Comparison of ENCODE assay signal across 31 cellular contexts in the genomic region with DNA sequence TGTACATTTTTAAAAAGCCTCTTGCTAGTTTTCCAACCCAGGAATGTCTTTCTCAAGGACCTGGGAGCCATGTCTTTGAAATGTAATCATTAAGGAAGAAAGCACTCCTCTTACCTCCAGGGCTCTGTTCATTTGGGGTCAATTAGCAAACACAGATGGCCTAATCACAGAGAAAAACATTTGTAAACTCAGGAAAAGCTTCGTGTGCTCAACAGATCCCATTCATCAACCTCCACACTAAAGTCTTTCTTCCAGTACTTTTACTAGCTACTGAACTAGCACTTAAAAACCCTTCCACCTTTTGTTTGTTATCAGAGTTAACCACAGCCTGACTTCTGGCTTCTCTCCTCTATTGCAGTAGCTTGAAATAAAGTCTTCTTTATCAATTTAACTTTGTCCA.
"Had no signal": no experiment of that assay in that cellular context is flagged by ENCODE, and none has a peak within 500 bp of the region (broad histone marks: within the 10 kb centered on the region; RNA-seq: fewer than 3 reads in every experiment).

No MANE protein-coding gene starts in this region.

- DNase-seq: activated CD4-positive, alpha-beta memory T cell treated with anti-CD3 and anti-CD28 coated beads for 36 hours; activated CD4-positive, alpha-beta T cell treated with anti-CD3 and anti-CD28 coated beads, Interleukin-2, amount 10 ng/mL, durations not matched to agents 24 days and 14 days; activated CD4-positive, CD25-positive, alpha-beta regulatory T cell treated with anti-CD3 and anti-CD28 coated beads, Interleukin-2, amount 50 U/mL, for 72 hours; activated CD8-positive, alpha-beta memory T cell treated with anti-CD3 and anti-CD28 coated beads, Interleukin-2, amount 50 U/mL, for 48 hours; activated gamma-delta T cell; activated naive CD4-positive, alpha-beta T cell treated with anti-CD3 and anti-CD28 coated beads, Interleukin-2, amount 10 ng/mL, durations not matched to agents 7 days and 5 days; activated naive CD8-positive, alpha-beta T cell treated with anti-CD3 and anti-CD28 coated beads, Interleukin-2, amount 10 ng/mL, durations not matched to agents 7 days and 5 days; activated T-cell treated with anti-CD3 and anti-CD28 coated beads, Interleukin-2, amount 50 U/mL, for 24 hours; dorsolateral prefrontal cortex; effector memory CD4-positive, alpha-beta T cell; hippocampal formation; left lung; lower lobe of right lung; mesenchymal stem cell; mucosa of descending colon; pancreas; psoas muscle; sigmoid colon; small intestine; stimulated activated CD4-positive, alpha-beta T cell treated with anti-CD3 and anti-CD28 coated beads, Interleukin-1b, Interleukin-23, amount 100 ng/mL, for 48 hours; stimulated activated naive B cell treated with anti-CD40 and anti-IgM and Interleukin-4, amounts not matched to agents 10 μg/mL and 1 μg/mL and 100 μg/mL, for 72 hours; SW 1271; T-helper 9 cell; tibial artery had no signal

- H3K27me3 Mint-ChIP-seq: activated CD4-positive, alpha-beta memory T cell treated with anti-CD3 and anti-CD28 coated beads for 36 hours; activated CD4-positive, alpha-beta T cell treated with anti-CD3 and anti-CD28 coated beads, Interleukin-2, amount 10 ng/mL, durations not matched to agents 24 days and 14 days; activated naive CD4-positive, alpha-beta T cell treated with anti-CD3 and anti-CD28 coated beads, Interleukin-2, amount 10 ng/mL, durations not matched to agents 7 days and 5 days; activated naive CD8-positive, alpha-beta T cell treated with anti-CD3 and anti-CD28 coated beads, Interleukin-2, amount 10 ng/mL, durations not matched to agents 7 days and 5 days; activated T-cell treated with anti-CD3 and anti-CD28 coated beads, Interleukin-2, amount 50 U/mL, for 24 hours; brain; stimulated activated naive B cell treated with anti-CD40 and anti-IgM and Interleukin-4, amounts not matched to agents 10 μg/mL and 1 μg/mL and 100 μg/mL, for 72 hours had no signal

- H3K36me3 Mint-ChIP-seq: activated CD4-positive, alpha-beta memory T cell treated with anti-CD3 and anti-CD28 coated beads for 36 hours; activated naive CD4-positive, alpha-beta T cell treated with anti-CD3 and anti-CD28 coated beads, Interleukin-2, amount 10 ng/mL, durations not matched to agents 7 days and 5 days; activated naive CD8-positive, alpha-beta T cell treated with anti-CD3 and anti-CD28 coated beads, Interleukin-2, amount 10 ng/mL, durations not matched to agents 7 days and 5 days; brain; stimulated activated naive B cell treated with anti-CD40 and anti-IgM and Interleukin-4, amounts not matched to agents 10 μg/mL and 1 μg/mL and 100 μg/mL, for 72 hours had no signal

- H3K36me3 ChIP-seq: ascending aorta, left lung, lower lobe of right lung, pancreas, sigmoid colon, suprapubic skin, tibial artery had no signal

- H3K4me3 Mint-ChIP-seq: activated CD4-positive, alpha-beta memory T cell treated with anti-CD3 and anti-CD28 coated beads for 36 hours; activated CD4-positive, alpha-beta T cell treated with anti-CD3 and anti-CD28 coated beads, Interleukin-2, amount 10 ng/mL, durations not matched to agents 24 days and 14 days; activated naive CD4-positive, alpha-beta T cell treated with anti-CD3 and anti-CD28 coated beads, Interleukin-2, amount 10 ng/mL, durations not matched to agents 7 days and 5 days; activated naive CD8-positive, alpha-beta T cell treated with anti-CD3 and anti-CD28 coated beads, Interleukin-2, amount 10 ng/mL, durations not matched to agents 7 days and 5 days; activated T-cell treated with anti-CD3 and anti-CD28 coated beads, Interleukin-2, amount 50 U/mL, for 24 hours; brain; nephron; stimulated activated naive B cell treated with anti-CD40 and anti-IgM and Interleukin-4, amounts not matched to agents 10 μg/mL and 1 μg/mL and 100 μg/mL, for 72 hours; T-helper 1 cell treated with Interleukin-12 subunit alpha and Interleukin-12 subunit beta and Interleukin-4 antibody, amounts not matched to agents 30 μg/mL and 1 μg/mL, for 36 hours had no signal

- H3K27ac ChIP-seq: ascending aorta, coronary artery, dorsolateral prefrontal cortex, left lung, lower lobe of right lung, pancreas, psoas muscle, sigmoid colon, suprapubic skin, tibial artery, VCaP had no signal

- H3K4me1 Mint-ChIP-seq: activated CD4-positive, alpha-beta T cell treated with anti-CD3 and anti-CD28 coated beads, Interleukin-2, amount 10 ng/mL, durations not matched to agents 24 days and 14 days; activated naive CD4-positive, alpha-beta T cell treated with anti-CD3 and anti-CD28 coated beads, Interleukin-2, amount 10 ng/mL, durations not matched to agents 7 days and 5 days; activated naive CD8-positive, alpha-beta T cell treated with anti-CD3 and anti-CD28 coated beads, Interleukin-2, amount 10 ng/mL, durations not matched to agents 7 days and 5 days; brain; nephron; stimulated activated naive B cell treated with anti-CD40 and anti-IgM and Interleukin-4, amounts not matched to agents 10 μg/mL and 1 μg/mL and 100 μg/mL, for 72 hours had no signal

- ATAC-seq: left lung; lower lobe of right lung; mucosa of descending colon; pancreas; psoas muscle; stimulated activated naive B cell treated with anti-CD40 and anti-IgM and Interleukin-4, amounts not matched to agents 10 μg/mL and 1 μg/mL and 100 μg/mL, for 72 hours had no signal

- H3K27ac Mint-ChIP-seq: activated CD4-positive, alpha-beta memory T cell treated with anti-CD3 and anti-CD28 coated beads for 36 hours; activated CD4-positive, alpha-beta T cell treated with anti-CD3 and anti-CD28 coated beads, Interleukin-2, amount 10 ng/mL, durations not matched to agents 24 days and 14 days; activated naive CD4-positive, alpha-beta T cell treated with anti-CD3 and anti-CD28 coated beads, Interleukin-2, amount 10 ng/mL, durations not matched to agents 7 days and 5 days; activated naive CD8-positive, alpha-beta T cell treated with anti-CD3 and anti-CD28 coated beads, Interleukin-2, amount 10 ng/mL, durations not matched to agents 7 days and 5 days; activated T-cell treated with anti-CD3 and anti-CD28 coated beads, Interleukin-2, amount 50 U/mL, for 24 hours; brain; nephron; stimulated activated naive B cell treated with anti-CD40 and anti-IgM and Interleukin-4, amounts not matched to agents 10 μg/mL and 1 μg/mL and 100 μg/mL, for 72 hours; T-helper 1 cell treated with Interleukin-12 subunit alpha and Interleukin-12 subunit beta and Interleukin-4 antibody, amounts not matched to agents 30 μg/mL and 1 μg/mL, for 36 hours had no signal

- H3K4me1 ChIP-seq: ascending aorta, left lung, lower lobe of right lung, psoas muscle, suprapubic skin, tibial artery had no signal

- H3K9me3 ChIP-seq: ascending aorta, lower lobe of right lung, pancreas, psoas muscle, suprapubic skin had no signal

- H3K4me3 ChIP-seq: ascending aorta, coronary artery, dorsolateral prefrontal cortex, left lung, lower lobe of right lung, mucosa of descending colon, pancreas, psoas muscle, sigmoid colon, suprapubic skin, tibial artery had no signal
